Comparison of ENCODE assay signal across 24 cellular contexts in genomic region chr16:67593288-67593687, GRCh38. TPM values are rescaled to one million over a fixed set of nuclear protein-coding genes. Genes with fewer than 3 reads are reported as not detected.
A peak's percentile ranks its signal among the peaks of the same experiment; 100 is the strongest.
DNase-seq lines count a peak whose midpoint lies in the region; ATAC-seq and TF ChIP-seq lines count a peak whose summit lies in the region.
"Had no signal": no experiment of that assay in that cellular context is flagged by ENCODE, and none has a peak within 500 bp of the region (broad histone marks: within the 10 kb centered on the region; RNA-seq: fewer than 3 reads in every experiment).

No MANE protein-coding gene starts in this region.

- no peak overlapping the region for H3K23ac ChIP-seq in trophoblast cell (ENCODE audit: low read length)

- no peak overlapping the region for H4K8ac ChIP-seq in trophoblast cell (ENCODE audit: low read depth, low read length)

- no peaks in the 10 kb centered on the region for H3K9me3 Mint-ChIP-seq in activated naive CD8-positive, alpha-beta T cell treated with anti-CD3 and anti-CD28 coated beads for 36 hours
- no peaks in the 10 kb centered on the region for H3K9me3 Mint-ChIP-seq in activated naive CD8-positive, alpha-beta T cell treated with anti-CD3 and anti-CD28 coated beads, Interleukin-2, amount 50 U/mL, for 24 hours
- H3K9me3 Mint-ChIP-seq: activated CD8-positive, alpha-beta T cell treated with anti-CD3 and anti-CD28 coated beads for 36 hours; activated naive CD4-positive, alpha-beta T cell treated with anti-CD3 and anti-CD28 coated beads for 36 hours; activated T-cell treated with anti-CD3 and anti-CD28 coated beads, Interleukin-2, amount 50 U/mL, for 4 hours; stimulated activated naive CD8-positive, alpha-beta T cell treated with anti-CD3 and anti-CD28 coated beads, Interleukin-15, amount 100 ng/mL, for 72 hours had no signal

- no peak for ATAC-seq in activated naive CD8-positive, alpha-beta T cell treated with anti-CD3 and anti-CD28 coated beads, Interleukin-2, amount 50 U/mL, for 24 hours
- no peak for ATAC-seq in RWPE2 (ENCODE audit: low read depth)
- no peak for ATAC-seq in GM18873 (IDR thresholded peaks at IDR 0.05; ENCODE audit: low FRiP score, unreplicated experiment)
- ATAC-seq: activated CD8-positive, alpha-beta T cell treated with anti-CD3 and anti-CD28 coated beads for 36 hours; activated T-cell treated with anti-CD3 and anti-CD28 coated beads, Interleukin-2, amount 50 U/mL, for 4 hours; GM12878; left ventricle myocardium superior; mucosa of descending colon; stimulated activated naive CD8-positive, alpha-beta T cell treated with anti-CD3 and anti-CD28 coated beads, Interleukin-15, amount 100 ng/mL, for 72 hours had no signal

- H3K4me2 ChIP-seq in trophoblast cell (ENCODE audit: low read length): no peak overlapping the region

- H3K27ac ChIP-seq in RWPE2 (ENCODE audit: poor library complexity, severe bottlenecking): peak overlapping the region; percentile 52
- no peak overlapping the region for H3K27ac ChIP-seq in trophoblast cell (ENCODE audit: low read depth, low read length)
- H3K27ac ChIP-seq: esophagus muscularis mucosa, neutrophil had no signal

- H3K9ac ChIP-seq in trophoblast cell (ENCODE audit: low read length): no peak overlapping the region

- H2AFZ ChIP-seq in trophoblast cell (ENCODE audit: insufficient read depth, low read length, poor library complexity): no peak overlapping the region

- H3K27me3 ChIP-seq in RWPE2 (ENCODE audit: insufficient read depth, poor library complexity, severe bottlenecking) (no peaks in the 10 kb centered on the region), trophoblast cell (ENCODE audit: insufficient read depth, low read length) (no peaks in the 10 kb centered on the region)
- H3K27me3 ChIP-seq: esophagus muscularis mucosa, neutrophil, tibial nerve had no signal

- H2BK5ac ChIP-seq in trophoblast cell (ENCODE audit: low read depth, low read length, poor library complexity): no peak overlapping the region

- H2AK5ac ChIP-seq in trophoblast cell (ENCODE audit: low read length): no peak overlapping the region

- H3K36me3 ChIP-seq in RWPE2 (ENCODE audit: low read depth): peaks cover 15% of the 10 kb centered on the region
- peaks cover 7% of the 10 kb centered on the region in 2 experiments for H3K36me3 ChIP-seq in trophoblast cell (ENCODE audit: control insufficient read depth in 1 of 2, insufficient read depth in 2 of 2, low read length in 2 of 2)

- no peak for TF ChIP-seq CTCF in RWPE2 (IDR thresholded peaks at IDR 0.05; ENCODE audit: poor library complexity, severe bottlenecking)
- no peak for TF ChIP-seq CTCF in fibroblast of villous mesenchyme (IDR thresholded peaks at IDR 0.05; ENCODE audit: insufficient read depth, low read depth, low read length)

- no peak overlapping the region for H4K12ac ChIP-seq in trophoblast cell (ENCODE audit: low read depth, low read length)

- H2BK12ac ChIP-seq in trophoblast cell (ENCODE audit: low read length): no peak overlapping the region

- H3K4ac ChIP-seq in trophoblast cell (ENCODE audit: low read depth, low read length): peak overlapping the region; percentile 62

- no peak overlapping the region for H4K91ac ChIP-seq in trophoblast cell (ENCODE audit: low read depth, low read length)

- peak overlapping the region; percentile 38 for H3K27ac Mint-ChIP-seq in activated naive CD8-positive, alpha-beta T cell treated with anti-CD3 and anti-CD28 coated beads for 36 hours
- no peak overlapping the region for H3K27ac Mint-ChIP-seq in activated naive CD8-positive, alpha-beta T cell treated with anti-CD3 and anti-CD28 coated beads, Interleukin-2, amount 50 U/mL, for 24 hours
- H3K27ac Mint-ChIP-seq: activated naive CD4-positive, alpha-beta T cell treated with anti-CD3 and anti-CD28 coated beads for 36 hours; stimulated activated naive CD8-positive, alpha-beta T cell treated with anti-CD3 and anti-CD28 coated beads, Interleukin-15, amount 100 ng/mL, for 72 hours had no signal

- no peak overlapping the region for H3K4me3 Mint-ChIP-seq in activated naive CD8-positive, alpha-beta T cell treated with anti-CD3 and anti-CD28 coated beads for 36 hours
- no peak overlapping the region for H3K4me3 Mint-ChIP-seq in activated naive CD8-positive, alpha-beta T cell treated with anti-CD3 and anti-CD28 coated beads, Interleukin-2, amount 50 U/mL, for 24 hours
- H3K4me3 Mint-ChIP-seq: activated CD8-positive, alpha-beta T cell treated with anti-CD3 and anti-CD28 coated beads for 36 hours; activated naive CD4-positive, alpha-beta T cell treated with anti-CD3 and anti-CD28 coated beads for 36 hours; activated T-cell treated with anti-CD3 and anti-CD28 coated beads, Interleukin-2, amount 50 U/mL, for 4 hours; stimulated activated naive CD8-positive, alpha-beta T cell treated with anti-CD3 and anti-CD28 coated beads, Interleukin-15, amount 100 ng/mL, for 72 hours had no signal

- no peak for DNase-seq in activated naive CD8-positive, alpha-beta T cell treated with anti-CD3 and anti-CD28 coated beads for 36 hours
- DNase-seq in activated naive CD8-positive, alpha-beta T cell treated with anti-CD3 and anti-CD28 coated beads, Interleukin-2, amount 50 U/mL, for 24 hours: no peak
- DNase-seq in RWPE2 (ENCODE audit: low spot score): no peak
- DNase-seq in fibroblast of villous mesenchyme (ENCODE audit: low read depth): peak; percentile 17
- no peak for DNase-seq in trophoblast cell
- DNase-seq in OCI-M2 (lab: John Stamatoyannopoulos, UW; ENCODE audit: unreplicated experiment): no peak
- no peak for DNase-seq in stimulated activated CD4-positive, alpha-beta T cell treated with anti-CD3 and anti-CD28 coated beads, Interleukin-2, amount 100 ng/mL, for 48 hours
- DNase-seq: activated CD8-positive, alpha-beta T cell treated with anti-CD3 and anti-CD28 coated beads for 36 hours; activated naive CD4-positive, alpha-beta T cell treated with anti-CD3 and anti-CD28 coated beads for 36 hours; activated T-cell treated with anti-CD3 and anti-CD28 coated beads, Interleukin-2, amount 50 U/mL, for 4 hours; aorta; effector CD4-positive, alpha-beta T cell; GOT3; left ventricle myocardium superior; mucosa of descending colon; NCI-H526 treated with DMSO at 0.1 percent for 48 hours; small intestine; stimulated activated CD4-positive, alpha-beta T cell treated with anti-CD3 and anti-CD28 coated beads, Interleukin-4, amount 100 ng/mL, for 1 hour; stimulated activated naive CD8-positive, alpha-beta T cell treated with anti-CD3 and anti-CD28 coated beads, Interleukin-15, amount 100 ng/mL, for 72 hours had no signal

- no peaks in the 10 kb centered on the region for H3K27me3 Mint-ChIP-seq in activated naive CD8-positive, alpha-beta T cell treated with anti-CD3 and anti-CD28 coated beads for 36 hours
- H3K27me3 Mint-ChIP-seq in activated naive CD8-positive, alpha-beta T cell treated with anti-CD3 and anti-CD28 coated beads, Interleukin-2, amount 50 U/mL, for 24 hours: no peaks in the 10 kb centered on the region
- H3K27me3 Mint-ChIP-seq: activated CD8-positive, alpha-beta T cell treated with anti-CD3 and anti-CD28 coated beads for 36 hours; stimulated activated naive CD8-positive, alpha-beta T cell treated with anti-CD3 and anti-CD28 coated beads, Interleukin-15, amount 100 ng/mL, for 72 hours had no signal

- no peak overlapping the region for H2BK120ac ChIP-seq in trophoblast cell (ENCODE audit: insufficient read depth, low read length, poor library complexity)

- H3K4me3 ChIP-seq in RWPE2 (ENCODE audit: severe bottlenecking) (no peak overlapping the region), fibroblast of villous mesenchyme (ENCODE audit: low read depth, low read length) (no peak overlapping the region), trophoblast cell (ENCODE audit: low read depth, low read length) (no peak overlapping the region)
- H3K4me3 ChIP-seq: esophagus muscularis mucosa, GM12878, mucosa of descending colon, tibial nerve had no signal

- H3K4me1 ChIP-seq in RWPE2 (ENCODE audit: insufficient read depth, poor library complexity, severe bottlenecking): peaks cover 13% of the 10 kb centered on the region
- H3K4me1 ChIP-seq in trophoblast cell (ENCODE audit: control insufficient read depth in 1 of 2, insufficient read depth in 2 of 2, low read length in 2 of 2): peaks cover 0 to 5% of the 10 kb centered on the region in 2 experiments

- H3K79me1 ChIP-seq in trophoblast cell (ENCODE audit: low read length): no peaks in the 10 kb centered on the region

- H3K9me3 ChIP-seq in RWPE2 (ENCODE audit: severe bottlenecking) (no peaks in the 10 kb centered on the region), trophoblast cell (ENCODE audit: insufficient read depth, low read depth, low read length) (no peaks in the 10 kb centered on the region)
- H3K9me3 ChIP-seq: esophagus muscularis mucosa, mucosa of descending colon, neutrophil, tibial nerve had no signal

- no peak overlapping the region for H3K18ac ChIP-seq in trophoblast cell (ENCODE audit: low read length)

- no peaks in the 10 kb centered on the region for H3K79me2 ChIP-seq in trophoblast cell (ENCODE audit: control insufficient read depth, insufficient read depth, low read length, poor library complexity)

- peaks cover 10% of the 10 kb centered on the region for H3K36me3 Mint-ChIP-seq in activated naive CD8-positive, alpha-beta T cell treated with anti-CD3 and anti-CD28 coated beads for 36 hours
- peaks cover 13% of the 10 kb centered on the region for H3K36me3 Mint-ChIP-seq in activated naive CD8-positive, alpha-beta T cell treated with anti-CD3 and anti-CD28 coated beads, Interleukin-2, amount 50 U/mL, for 24 hours (ENCODE audit: low read depth)

- WGBS in trophoblast cell (ENCODE audit: extremely low coverage, insufficient coverage, insufficient read length): no CpG with 5 or more reads among the region's 4 CpGs

- no peak overlapping the region for H3K14ac ChIP-seq in trophoblast cell (ENCODE audit: low read length)

- peaks cover 21% of the 10 kb centered on the region for H3K4me1 Mint-ChIP-seq in activated naive CD8-positive, alpha-beta T cell treated with anti-CD3 and anti-CD28 coated beads for 36 hours
- H3K4me1 Mint-ChIP-seq in activated naive CD8-positive, alpha-beta T cell treated with anti-CD3 and anti-CD28 coated beads, Interleukin-2, amount 50 U/mL, for 24 hours: peaks cover 18% of the 10 kb centered on the region

RNA-seq across cellular contexts. Expression of gene CTCF, which starts 31.0 kb away (rescaled TPM):
- total RNA-seq in activated naive CD8-positive, alpha-beta T cell treated with anti-CD3 and anti-CD28 coated beads for 36 hours: 10 to 100 TPM; 55.8 to 55.9 TPM
- 26.1 and 33.7 TPM in 2 replicates for total RNA-seq in fibroblast of villous mesenchyme
- polyA plus RNA-seq in trophoblast cell (2013): 35.2 and 36.0 TPM in 2 replicates

RNA-seq across cellular contexts. Expression of gene CARMIL2, which starts 51.7 kb away (rescaled TPM):
- total RNA-seq in activated naive CD8-positive, alpha-beta T cell treated with anti-CD3 and anti-CD28 coated beads for 36 hours: 100 to 1,000 TPM; 136 to 140 TPM
- under 0.01 TPM in 2 replicates for total RNA-seq in fibroblast of villous mesenchyme
- 2.3 and 2.5 TPM in 2 replicates for polyA plus RNA-seq in trophoblast cell (2013)

Comparison
In these comparisons a context has a peak if more than half of its experiments do, and no peak if none do; other contexts are left out.
1. RNA of gene CARMIL2, which starts 51.7 kb away (total RNA-seq): 136 to 140 TPM in activated naive CD8-positive, alpha-beta T cell treated with anti-CD3 and anti-CD28 coated beads for 36 hours; under 0.01 TPM in fibroblast of villous mesenchyme; every median in the first group is over 100 times any median in the second.